In genomic region chr17:41511716-41512115, GRCh38 we compare ENCODE assay signal across 28 cellular contexts. TPM values are rescaled to one million over a fixed set of nuclear protein-coding genes. Genes with fewer than 3 reads are reported as not detected.
"Had no signal": no experiment of that assay in that cellular context is flagged by ENCODE, and none has a peak within 500 bp of the region (broad histone marks: within the 10 kb centered on the region; RNA-seq: fewer than 3 reads in every experiment).

No MANE protein-coding gene starts in this region.

- H3K4me1 Mint-ChIP-seq: activated naive CD4-positive, alpha-beta T cell treated with anti-CD3 and anti-CD28 coated beads, Interleukin-2, amount 50 U/mL, for 24 hours; activated naive CD8-positive, alpha-beta T cell treated with anti-CD3 and anti-CD28 coated beads, Interleukin-2, amount 50 U/mL, for 24 hours; memory B cell; natural killer cell had no signal

- H3K9me3 Mint-ChIP-seq: activated CD8-positive, alpha-beta T cell treated with anti-CD3 and anti-CD28 coated beads for 36 hours; activated naive CD4-positive, alpha-beta T cell treated with anti-CD3 and anti-CD28 coated beads, Interleukin-2, amount 50 U/mL, for 24 hours; activated naive CD8-positive, alpha-beta T cell treated with anti-CD3 and anti-CD28 coated beads, Interleukin-2, amount 50 U/mL, for 24 hours; activated T-helper 2 cell treated with anti-CD3 and anti-CD28 coated beads, Interferon-gamma antibody, Interleukin-2, Interleukin-4, amounts not matched to agents 10 μg/mL and 5 μg/mL and 100 μg/mL, durations not matched to agents 14 hours and 24 hours and 36 hours; memory B cell; natural killer cell; neural progenitor cell; T-helper 1 cell treated with Interleukin-12 subunit alpha and Interleukin-12 subunit beta and Interleukin-4 antibody, amounts not matched to agents 30 μg/mL and 1 μg/mL, for 36 hours; WTC11 had no signal

- H3K4me1 ChIP-seq: right atrium auricular region had no signal

- H3K4me3 Mint-ChIP-seq: activated CD8-positive, alpha-beta T cell treated with anti-CD3 and anti-CD28 coated beads for 36 hours; activated naive CD4-positive, alpha-beta T cell treated with anti-CD3 and anti-CD28 coated beads, Interleukin-2, amount 50 U/mL, for 24 hours; activated naive CD8-positive, alpha-beta T cell treated with anti-CD3 and anti-CD28 coated beads, Interleukin-2, amount 50 U/mL, for 24 hours; memory B cell; natural killer cell; neural progenitor cell; T-helper 1 cell treated with Interleukin-12 subunit alpha and Interleukin-12 subunit beta and Interleukin-4 antibody, amounts not matched to agents 30 μg/mL and 1 μg/mL, for 36 hours; WTC11 had no signal

- H3K9me3 ChIP-seq: heart left ventricle, right atrium auricular region, tibial nerve had no signal

- H3K27ac ChIP-seq: coronary artery, heart left ventricle, neural progenitor cell, right atrium auricular region, tibial nerve had no signal

- ATAC-seq: activated CD8-positive, alpha-beta T cell treated with anti-CD3 and anti-CD28 coated beads for 36 hours; activated naive CD8-positive, alpha-beta T cell treated with anti-CD3 and anti-CD28 coated beads, Interleukin-2, amount 50 U/mL, for 24 hours; heart left ventricle; natural killer cell had no signal

- H3K4me3 ChIP-seq: coronary artery, dorsolateral prefrontal cortex, heart left ventricle, neural progenitor cell, right atrium auricular region, tibial nerve had no signal

- H3K9ac ChIP-seq: neural progenitor cell had no signal

- H3K27me3 Mint-ChIP-seq: activated CD8-positive, alpha-beta T cell treated with anti-CD3 and anti-CD28 coated beads for 36 hours; activated naive CD4-positive, alpha-beta T cell treated with anti-CD3 and anti-CD28 coated beads, Interleukin-2, amount 50 U/mL, for 24 hours; activated naive CD8-positive, alpha-beta T cell treated with anti-CD3 and anti-CD28 coated beads, Interleukin-2, amount 50 U/mL, for 24 hours had no signal

- H3K36me3 Mint-ChIP-seq: activated naive CD4-positive, alpha-beta T cell treated with anti-CD3 and anti-CD28 coated beads, Interleukin-2, amount 50 U/mL, for 24 hours; memory B cell; natural killer cell; neural progenitor cell; WTC11 had no signal

- DNase-seq: activated CD4-positive, alpha-beta T cell treated with anti-CD3 and anti-CD28 coated beads for 1 hour; activated CD4-positive, alpha-beta T cell treated with anti-CD3 and anti-CD28 coated beads, Interleukin-2, amount 50 U/mL, for 1 hour; activated CD8-positive, alpha-beta T cell treated with anti-CD3 and anti-CD28 coated beads for 36 hours; activated naive CD8-positive, alpha-beta T cell treated with anti-CD3 and anti-CD28 coated beads, Interleukin-2, amount 50 U/mL, for 24 hours; activated T-cell treated with anti-CD3 and anti-CD28 coated beads, Interleukin-2, amount 50 U/mL, for 48 hours; amygdala; dorsolateral prefrontal cortex; effector memory CD4-positive, alpha-beta T cell; foreskin fibroblast; heart left ventricle; natural killer cell; stimulated activated naive CD4-positive, alpha-beta T cell treated with Interleukin-2 at 50 U/mL for 16 hours; T1000 had no signal

- H3K27me3 ChIP-seq: dorsolateral prefrontal cortex, neural progenitor cell, right atrium auricular region, tibial nerve had no signal

- H3K4me2 ChIP-seq: neural progenitor cell had no signal

- H2AFZ ChIP-seq: neural progenitor cell had no signal

- H3K27ac Mint-ChIP-seq: activated CD8-positive, alpha-beta T cell treated with anti-CD3 and anti-CD28 coated beads for 36 hours; activated naive CD4-positive, alpha-beta T cell treated with anti-CD3 and anti-CD28 coated beads, Interleukin-2, amount 50 U/mL, for 24 hours; activated naive CD8-positive, alpha-beta T cell treated with anti-CD3 and anti-CD28 coated beads, Interleukin-2, amount 50 U/mL, for 24 hours; activated T-helper 2 cell treated with anti-CD3 and anti-CD28 coated beads, Interferon-gamma antibody, Interleukin-2, Interleukin-4, amounts not matched to agents 10 μg/mL and 5 μg/mL and 100 μg/mL, durations not matched to agents 14 hours and 24 hours and 36 hours; memory B cell; natural killer cell; neural progenitor cell; T-helper 1 cell treated with Interleukin-12 subunit alpha and Interleukin-12 subunit beta and Interleukin-4 antibody, amounts not matched to agents 30 μg/mL and 1 μg/mL, for 36 hours; WTC11 had no signal

- H3K36me3 ChIP-seq: heart left ventricle, neural progenitor cell, right atrium auricular region, tibial nerve had no signal

RNA-seq across cellular contexts. Expression of gene KRT13, which starts 6.3 kb away (rescaled TPM):
- total RNA-seq: activated CD8-positive, alpha-beta T cell treated with anti-CD3 and anti-CD28 coated beads for 36 hours; activated T-helper 2 cell treated with anti-CD3 and anti-CD28 coated beads, Interferon-gamma antibody, Interleukin-2, Interleukin-4, amounts not matched to agents 10 μg/mL and 5 μg/mL and 100 μg/mL, durations not matched to agents 14 hours and 24 hours and 36 hours; kidney epithelial cell; natural killer cell; pulmonary artery endothelial cell; right atrium auricular region; temporal lobe; WTC11 had no signal

RNA-seq across cellular contexts. Expression of gene KRT15, which starts 7.0 kb away (rescaled TPM):
- total RNA-seq: activated CD8-positive, alpha-beta T cell treated with anti-CD3 and anti-CD28 coated beads for 36 hours; activated T-helper 2 cell treated with anti-CD3 and anti-CD28 coated beads, Interferon-gamma antibody, Interleukin-2, Interleukin-4, amounts not matched to agents 10 μg/mL and 5 μg/mL and 100 μg/mL, durations not matched to agents 14 hours and 24 hours and 36 hours; natural killer cell had no signal

RNA-seq across cellular contexts. Expression of gene KRT19, which starts 16.4 kb away (rescaled TPM):
- total RNA-seq: activated CD8-positive, alpha-beta T cell treated with anti-CD3 and anti-CD28 coated beads for 36 hours; activated T-helper 2 cell treated with anti-CD3 and anti-CD28 coated beads, Interferon-gamma antibody, Interleukin-2, Interleukin-4, amounts not matched to agents 10 μg/mL and 5 μg/mL and 100 μg/mL, durations not matched to agents 14 hours and 24 hours and 36 hours; natural killer cell had no signal

RNA-seq across cellular contexts. Expression of gene KRT36, which starts 22.0 kb away (rescaled TPM):
- total RNA-seq: activated CD8-positive, alpha-beta T cell treated with anti-CD3 and anti-CD28 coated beads for 36 hours; activated T-helper 2 cell treated with anti-CD3 and anti-CD28 coated beads, Interferon-gamma antibody, Interleukin-2, Interleukin-4, amounts not matched to agents 10 μg/mL and 5 μg/mL and 100 μg/mL, durations not matched to agents 14 hours and 24 hours and 36 hours; dorsolateral prefrontal cortex; heart left ventricle; kidney epithelial cell; natural killer cell; omental fat pad; pulmonary artery endothelial cell; right atrium auricular region; temporal lobe; urinary bladder; WTC11 had no signal
- polyA plus RNA-seq: heart left ventricle, urinary bladder had no signal

RNA-seq across cellular contexts. Expression of gene KRT35, which starts 30.8 kb away (rescaled TPM):
- total RNA-seq: activated CD8-positive, alpha-beta T cell treated with anti-CD3 and anti-CD28 coated beads for 36 hours; activated T-helper 2 cell treated with anti-CD3 and anti-CD28 coated beads, Interferon-gamma antibody, Interleukin-2, Interleukin-4, amounts not matched to agents 10 μg/mL and 5 μg/mL and 100 μg/mL, durations not matched to agents 14 hours and 24 hours and 36 hours; bronchial epithelial cell; dorsolateral prefrontal cortex; heart left ventricle; kidney epithelial cell; natural killer cell; omental fat pad; pulmonary artery endothelial cell; right atrium auricular region; temporal lobe; tibial nerve; urinary bladder; WTC11 had no signal
- polyA plus RNA-seq: heart left ventricle, urinary bladder had no signal
